In genomic region chr19:18650048-18650435, GRCh38 we compare ENCODE assay signal across 1 cellular context.
TF ChIP-seq lines count a peak whose summit lies in the region.

No MANE protein-coding gene starts in this region.

TF ChIP-seq in endothelial cell of umbilical vein, 7 proteins besides CTCF, POLR2A, EP300 and RAD21:
- TF ChIP-seq EZH2 (IDR thresholded peaks at IDR 0.05; ENCODE audit: borderline replicate concordance, low read depth, low read length, severe bottlenecking) (no peak), FOS (IDR thresholded peaks at IDR 0.05; ENCODE audit: borderline replicate concordance, insufficient read depth, low read length) (no peak), MYC (IDR thresholded peaks at IDR 0.05; ENCODE audit: low read depth, low read length) (no peak), JUN (IDR thresholded peaks at IDR 0.05; ENCODE audit: borderline replicate concordance, insufficient read depth, insufficient read length, low read depth) (no peak), POLR2AphosphoS5 (IDR thresholded peaks at IDR 0.05; ENCODE audit: insufficient read depth, low read depth, low read length) (no peak), GATA2 (IDR thresholded peaks at IDR 0.05; ENCODE audit: insufficient read depth, insufficient read length, low read depth, low read length) (no peak)
- TF ChIP-seq, protein P1, sequence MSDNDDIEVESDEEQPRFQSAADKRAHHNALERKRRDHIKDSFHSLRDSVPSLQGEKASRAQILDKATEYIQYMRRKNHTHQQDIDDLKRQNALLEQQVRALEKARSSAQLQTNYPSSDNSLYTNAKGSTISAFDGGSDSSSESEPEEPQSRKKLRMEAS (IDR thresholded peaks at IDR 0.05; ENCODE audit: insufficient read depth, insufficient read length) = no peak
